ENCODE assay signal across 9 cellular contexts in the genomic region with DNA sequence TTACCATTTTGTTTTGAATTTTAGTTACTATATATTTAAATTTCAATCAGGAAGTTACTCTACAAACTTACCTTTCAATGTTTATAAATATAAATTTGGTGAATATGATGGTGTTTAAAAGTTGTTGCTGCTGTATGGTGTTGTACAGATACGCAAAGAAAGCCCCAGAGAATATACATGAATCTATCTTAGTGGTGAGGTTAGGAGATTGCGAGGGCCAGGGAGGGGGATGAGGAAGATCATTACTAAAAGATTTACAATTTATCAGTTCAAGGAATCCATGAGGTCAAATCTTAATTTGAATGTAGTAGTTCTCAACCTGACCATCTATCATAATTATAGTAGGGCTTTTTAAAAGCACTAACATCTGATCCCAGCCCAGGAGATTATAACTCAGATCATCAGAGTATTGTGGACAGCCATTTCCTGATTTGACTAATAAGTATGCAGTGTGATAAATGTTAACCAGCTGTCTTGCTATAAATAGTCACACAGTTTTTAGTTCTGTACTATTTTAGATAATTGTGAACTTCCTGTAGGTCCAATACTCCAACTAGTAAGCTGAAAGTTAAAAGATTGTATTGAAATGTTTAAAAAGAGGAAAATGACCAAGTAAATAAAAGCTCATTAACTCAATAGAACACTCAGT. TPM values are rescaled to one million over a fixed set of nuclear protein-coding genes. Genes with fewer than 3 reads are reported as not detected.
A peak's percentile ranks its signal among the peaks of the same experiment; 100 is the strongest.
DNase-seq lines count a peak whose midpoint lies in the region; ATAC-seq and TF ChIP-seq lines count a peak whose summit lies in the region.
"Had no signal": no experiment of that assay in that cellular context is flagged by ENCODE, and none has a peak within 500 bp of the region (broad histone marks: within the 10 kb centered on the region; RNA-seq: fewer than 3 reads in every experiment).

No MANE protein-coding gene starts in this region.

- TF ChIP-seq CTCF in OCI-LY7 (conservative IDR thresholded peaks at IDR 0.05; ENCODE audit: low read length), result no peak

- intact Hi-C loops in OCI-LY7 (cut with micrococcal nuclease; ENCODE audit: unreplicated experiment), result loop anchor here (2.0 kb wide), 1 partner anchor 24 kb away; the partner anchor contains the start of gene FAM3C

- H3K4me3 Mint-ChIP-seq in naive B cell, result peak overlapping the region; percentile 59 to 83 (median 77)

- H3K9me2 ChIP-seq in OCI-LY7 (ENCODE audit: insufficient read depth, low read length), result no peaks in the 10 kb centered on the region

- H3K79me2 ChIP-seq in OCI-LY7 (ENCODE audit: insufficient read depth, low read depth, low read length), result 0 out of 2 replicates have a peak, but pooled peaks cover 3% of the 10 kb centered on the region

- H3K36me3 Mint-ChIP-seq in naive B cell, result peaks cover 31 to 36% of the 10 kb centered on the region in 2 donors

- H3K27ac ChIP-seq in OCI-LY7 (ENCODE audit: low read depth, low read length, poor library complexity, severe bottlenecking) (peak overlapping the region; percentile 52), caudate nucleus (ENCODE audit: low read depth, low read length) (no peak overlapping the region)

- no peaks in the 10 kb centered on the region for H3K27me3 Mint-ChIP-seq in naive B cell

- peak overlapping the region; percentile 31 for H3K4me3 ChIP-seq in OCI-LY7 (ENCODE audit: low read depth, low read length, poor library complexity, severe bottlenecking)

- CTCF ChIA-PET in OCI-LY7 (lab: Charles Lee; ENCODE audit: unreplicated experiment), result interaction anchor here (1.2 kb wide), 1 partner anchor 24 kb away, joined by 4 read pairs; no protein-coding TSS in a partner anchor

- H3K9me3 Mint-ChIP-seq in naive B cell, result peaks cover 4 to 22% (median 15%) of the 10 kb centered on the region in 7 donors

- POLR2A ChIA-PET in OCI-LY7 (lab: Charles Lee), result interaction anchor here (0.6 to 2.7 kb wide), 15 partner anchors 9 to 422 kb away, joined by 3 to 21 read pairs (median 3); partner anchors contain the start of genes FAM3C and ING3

- H3K4me1 Mint-ChIP-seq in naive B cell, result peaks cover 49 to 87% (median 68%) of the 10 kb centered on the region in 3 donors

- peak; percentile 86 for ATAC-seq in GM18868 (IDR thresholded peaks at IDR 0.05; ENCODE audit: unreplicated experiment)
- peak; percentile 91 for ATAC-seq in HG02623 (IDR thresholded peaks at IDR 0.05; ENCODE audit: unreplicated experiment)
- ATAC-seq in naive B cell (ENCODE audit: low read depth in 2 of 2), result peak; percentile 79 to 81

- DNase-seq in OCI-LY7 (ENCODE audit: low spot score), result peak; percentile 59
- no peak for DNase-seq in naive B cell
- no peak for DNase-seq in NCI-H1930 (lab: John Stamatoyannopoulos, UW)
- no peak for DNase-seq in foreskin melanocyte
- no peak for DNase-seq in inferior parietal cortex (ENCODE audit: extremely low spot score)
- DNase-seq in caudate nucleus (lab: John Stamatoyannopoulos, UW), result no peak
- DNase-seq: stimulated activated CD4-positive, alpha-beta T cell treated with anti-CD3 and anti-CD28 coated beads, Interleukin-15, amount 100 ng/mL, for 24 hours had no signal

- peaks cover 35% of the 10 kb centered on the region for H3K4me1 ChIP-seq in OCI-LY7 (ENCODE audit: insufficient read depth, low read length, poor library complexity, severe bottlenecking)

- H3K4me2 ChIP-seq in OCI-LY7 (ENCODE audit: low read length), result peak overlapping the region; percentile 66

- H3K36me3 ChIP-seq in OCI-LY7 (ENCODE audit: insufficient read depth, low read length), result peaks cover 67% of the 10 kb centered on the region

- no peaks in the 10 kb centered on the region for H3K9me3 ChIP-seq in OCI-LY7 (ENCODE audit: low read length)

- BruUV-seq in OCI-LY7 (replicated peaks; lab: Mats Ljungman, UMichigan), result no TSS peak

- H2AFZ ChIP-seq in OCI-LY7 (ENCODE audit: low read length), result no peak overlapping the region; the same call in 1 of the 2 replicates

- peaks cover under 1% of the 10 kb centered on the region; the same call in 1 of the 2 replicates for H4K20me1 ChIP-seq in OCI-LY7 (ENCODE audit: insufficient read depth, low read length)

- H3K27ac Mint-ChIP-seq in naive B cell, result peak overlapping the region; percentile 45 to 96 (median 79)

RNA-seq across cellular contexts. Expression of gene FAM3C, which starts 23.6 kb away (rescaled TPM):
- total RNA-seq in OCI-LY7 (2014; rRNA removed; shearing (Covaris generic)), result 18.1 and 22.9 TPM in 2 replicates
- total RNA-seq in OCI-LY7 (2022), result 27.6 and 35.3 TPM in 2 replicates
- polyA plus RNA-seq in naive B cell (ENCODE audit: low read depth in 6 of 6), result 100 to 1,000 TPM in 3 of 6 donors, 10 to 100 TPM in 3; 79.8 to 115 (median 101) TPM

RNA-seq across cellular contexts. Expression of gene WNT16, which starts 43.7 kb away (rescaled TPM):
- total RNA-seq in OCI-LY7 (2014; rRNA removed; shearing (Covaris generic)), result not detected in 2 replicates
- not detected in 2 replicates for total RNA-seq in OCI-LY7 (2022)
- polyA plus RNA-seq in naive B cell (ENCODE audit: low read depth in 6 of 6), result 1 to 10 TPM in 5 of 6 donors, under 1 TPM in 1; 1.00 to 4.3 (median 2.9) TPM
